In genomic region chr10:88083597-88083989, GRCh38 we compare ENCODE assay signal across 24 cellular contexts.
"Had no signal": no experiment of that assay in that cellular context is flagged by ENCODE, and none has a peak within 500 bp of the region (broad histone marks: within the 10 kb centered on the region; RNA-seq: fewer than 3 reads in every experiment).

No MANE protein-coding gene starts in this region.

- ATAC-seq: activated CD4-positive, alpha-beta T cell treated with anti-CD3 and anti-CD28 coated beads for 36 hours; activated CD8-positive, alpha-beta T cell treated with anti-CD3 and anti-CD28 coated beads, Interleukin-2, amount 10 ng/mL, durations not matched to agents 7 days and 5 days had no signal

- H3K9me3 ChIP-seq: adrenal gland, SJCRH30 had no signal

- H3K27me3 ChIP-seq: adrenal gland, SJCRH30 had no signal

- H3K27ac ChIP-seq: adrenal gland, SJCRH30, SK-N-MC had no signal

- H3K4me3 ChIP-seq: adrenal gland, SJCRH30, SK-N-MC had no signal

- DNase-seq: activated CD4-positive, alpha-beta T cell treated with anti-CD3 and anti-CD28 coated beads for 36 hours; activated CD4-positive, alpha-beta T cell treated with anti-CD3 and anti-CD28 coated beads, Interleukin-2, amount 10 ng/mL, durations not matched to agents 7 days and 5 days; activated CD4-positive, alpha-beta T cell treated with anti-CD3 and anti-CD28 coated beads, Interleukin-2, amount 50 U/mL, for 48 hours; activated CD8-positive, alpha-beta T cell treated with anti-CD3 and anti-CD28 coated beads, Interleukin-2, amount 10 ng/mL, durations not matched to agents 7 days and 5 days; activated gamma-delta T cell; activated naive CD4-positive, alpha-beta T cell treated with Interleukin-2 at 50 U/mL for 16 hours; activated T-cell treated with anti-CD3 and anti-CD28 coated beads, Interleukin-2, amount 50 U/mL, for 24 hours; adrenal gland; caudate nucleus; cerebellar nuclear complex; NCI-H1092 treated with DMSO at 0.1 percent for 48 hours; NCI-H1417; NCI-H1930; NCI-H2081 treated with DMSO at 0.1 percent for 48 hours; NCI-H226; NCI-H446 treated with DMSO at 0.1 percent for 48 hours; NCI-H524; NCI-H69; NCI-H82; NK-92 treated with Interleukin-12 subunit alpha and Interleukin-12 subunit beta, amount 100 ng/mL, for 24 hours; OCI-M1; Right ventricle myocardium superior; SJCRH30 had no signal

- H3K4me1 ChIP-seq: adrenal gland, SJCRH30 had no signal

- H3K36me3 ChIP-seq: adrenal gland, SJCRH30 had no signal
